Comparison of ENCODE assay signal across 12 cellular contexts in genomic region chr12:64219135-64219534, GRCh38. TPM values are rescaled to one million over a fixed set of nuclear protein-coding genes. Genes with fewer than 3 reads are reported as not detected.
DNase-seq lines count a peak whose midpoint lies in the region; ATAC-seq and TF ChIP-seq lines count a peak whose summit lies in the region.
"Had no signal": no experiment of that assay in that cellular context is flagged by ENCODE, and none has a peak within 500 bp of the region (broad histone marks: within the 10 kb centered on the region; RNA-seq: fewer than 3 reads in every experiment).

No MANE protein-coding gene starts in this region.

- POLR2A ChIA-PET in HEK293 (lab: Yijun Ruan, JAX) = interaction anchor here (1.3 kb wide), 1 partner anchor 185 kb away, joined by 3 read pairs; the partner anchor contains the start of gene XPOT
- POLR2A ChIA-PET in WTC11 (lab: Charles Lee) = interaction anchor here (1.0 kb wide), 1 partner anchor 185 kb away, joined by 4 read pairs; the partner anchor contains the start of gene XPOT

- H3K27me3 Mint-ChIP-seq in CD4-positive, CD25-positive, alpha-beta regulatory T cell = peaks cover 16% of the 10 kb centered on the region
- H3K27me3 Mint-ChIP-seq in WTC11 (ENCODE audit: low read depth) = no peaks in the 10 kb centered on the region
- H3K27me3 Mint-ChIP-seq in mesothelial cell of epicardium (ENCODE audit: low read depth) = no peaks in the 10 kb centered on the region
- H3K27me3 Mint-ChIP-seq in effector memory CD8-positive, alpha-beta T cell = no peaks in the 10 kb centered on the region

- ATAC-seq in CD4-positive, CD25-positive, alpha-beta regulatory T cell (ENCODE audit: low read depth in 2 of 2) = no peak
- ATAC-seq in WTC11 (no peak), HG03432 (IDR thresholded peaks at IDR 0.05; ENCODE audit: unreplicated experiment) (no peak)
- ATAC-seq in effector memory CD8-positive, alpha-beta T cell (replicated peaks) = no peak

- peak overlapping the region; percentile 21 to 90 (median 79) for H3K27ac Mint-ChIP-seq in CD4-positive, CD25-positive, alpha-beta regulatory T cell
- H3K27ac Mint-ChIP-seq in WTC11 (peak overlapping the region; percentile 91), mesothelial cell of epicardium (peak overlapping the region; percentile 47)
- peak overlapping the region in 1 of 2 donors; percentile 72 for H3K27ac Mint-ChIP-seq in effector memory CD8-positive, alpha-beta T cell

- H3K9me3 ChIP-seq in CD4-positive, CD25-positive, alpha-beta regulatory T cell (ENCODE audit: control insufficient read depth in 2 of 2, low read length in 2 of 2) = no peaks in the 10 kb centered on the region
- no peaks in the 10 kb centered on the region for H3K9me3 ChIP-seq in HEK293 (ENCODE audit: control insufficient read depth, insufficient read depth, low read depth, low read length)
- H3K9me3 ChIP-seq: esophagus muscularis mucosa, stomach had no signal

- CTCF ChIA-PET in HEK293 (lab: Yijun Ruan, JAX) = interaction anchor here (0.7 to 1.3 kb wide), 4 partner anchors 14 to 375 kb away, joined by 3 to 5 read pairs (median 4); partner anchors contain the start of gene SRGAP1
- CTCF ChIA-PET in WTC11 (lab: Charles Lee) = interaction anchor here (1.0 to 1.2 kb wide), 2 partner anchors 38 to 376 kb away, joined by 3 read pairs; no protein-coding TSS in a partner anchor

- peaks cover 32 to 51% (median 41%) of the 10 kb centered on the region in 4 donors for H3K4me1 Mint-ChIP-seq in CD4-positive, CD25-positive, alpha-beta regulatory T cell
- H3K4me1 Mint-ChIP-seq in WTC11 = peaks cover 34% of the 10 kb centered on the region
- H3K4me1 Mint-ChIP-seq in mesothelial cell of epicardium = peaks cover 15% of the 10 kb centered on the region
- peaks cover 12 to 18% of the 10 kb centered on the region in 2 donors for H3K4me1 Mint-ChIP-seq in effector memory CD8-positive, alpha-beta T cell (ENCODE audit: low read depth in 2 of 2)

- H3K4me1 ChIP-seq in CD4-positive, CD25-positive, alpha-beta regulatory T cell (ENCODE audit: control insufficient read depth, insufficient read depth, low read length, poor library complexity, severe bottlenecking) = peaks cover 32% of the 10 kb centered on the region
- H3K4me1 ChIP-seq in HEK293 (ENCODE audit: control insufficient read depth, insufficient read depth, low read length) = peaks cover 8% of the 10 kb centered on the region; the same call in 1 of the 2 replicates

- H3K4me3 ChIP-seq in CD4-positive, CD25-positive, alpha-beta regulatory T cell (ENCODE audit: low read depth, low read length) = peak overlapping the region; percentile 74
- H3K4me3 ChIP-seq in HEK293 (ENCODE audit: low read depth, low read length) = no peak overlapping the region
- H3K4me3 ChIP-seq: esophagus muscularis mucosa, stomach had no signal

- H3K4me3 Mint-ChIP-seq in CD4-positive, CD25-positive, alpha-beta regulatory T cell = peak overlapping the region; percentile 18 to 75 (median 62)
- H3K4me3 Mint-ChIP-seq in WTC11 (peak overlapping the region; percentile 26), mesothelial cell of epicardium (no peak overlapping the region)
- peak overlapping the region in 1 of 2 donors; percentile 48 for H3K4me3 Mint-ChIP-seq in effector memory CD8-positive, alpha-beta T cell

- TF ChIP-seq CTCF in HEK293 (tag by site-specific recombination; IDR thresholded peaks at IDR 0.05) = no peak
- TF ChIP-seq CTCF in WTC11 (IDR thresholded peaks at IDR 0.05) = no peak
- TF ChIP-seq CTCF in mesothelial cell of epicardium (IDR thresholded peaks at IDR 0.05; ENCODE audit: unreplicated experiment) = no peak

- H3K9me3 Mint-ChIP-seq in CD4-positive, CD25-positive, alpha-beta regulatory T cell = no peaks in the 10 kb centered on the region
- no peaks in the 10 kb centered on the region for H3K9me3 Mint-ChIP-seq in WTC11
- no peaks in the 10 kb centered on the region for H3K9me3 Mint-ChIP-seq in mesothelial cell of epicardium
- H3K9me3 Mint-ChIP-seq in effector memory CD8-positive, alpha-beta T cell = no peaks in the 10 kb centered on the region

- H3K27me3 ChIP-seq in CD4-positive, CD25-positive, alpha-beta regulatory T cell (ENCODE audit: control insufficient read depth, insufficient read depth, low read length) = no peaks in the 10 kb centered on the region
- H3K27me3 ChIP-seq: esophagus muscularis mucosa, stomach had no signal

- peaks cover 7% of the 10 kb centered on the region for H3K36me3 ChIP-seq in CD4-positive, CD25-positive, alpha-beta regulatory T cell (ENCODE audit: control insufficient read depth, insufficient read depth, low read length)
- peaks cover 3 to 5% of the 10 kb centered on the region in 2 experiments; a peak in 2 of 3 replicates for H3K36me3 ChIP-seq in HEK293 (ENCODE audit: control insufficient read depth in 2 of 2, insufficient read depth in 1 of 2, low read length in 2 of 2)

- peak overlapping the region; percentile 77 for H3K27ac ChIP-seq in CD4-positive, CD25-positive, alpha-beta regulatory T cell (ENCODE audit: insufficient read depth, low read length, poor library complexity, severe bottlenecking)
- no peak overlapping the region for H3K27ac ChIP-seq in HEK293 (ENCODE audit: extremely low read depth, low read depth, low read length)
- H3K27ac ChIP-seq: esophagus muscularis mucosa had no signal

- DNase-seq in CD4-positive, CD25-positive, alpha-beta regulatory T cell = peak in 1 of 3 donors; percentile 9
- no peak for DNase-seq in WTC11 (ENCODE audit: low spot score)
- no peak for DNase-seq in mesothelial cell of epicardium (ENCODE audit: low spot score in 2 of 2, unreplicated experiment in 2 of 2)
- no peak for DNase-seq in NCI-H1436 (lab: John Stamatoyannopoulos, UW)
- DNase-seq in kidney glomerular epithelial cell (lab: John Stamatoyannopoulos, UW) = no peak
- no peak for DNase-seq in effector memory CD8-positive, alpha-beta T cell
- DNase-seq: NCI-H226; stimulated activated CD4-positive, alpha-beta T cell treated with anti-CD3 and anti-CD28 coated beads, Interleukin-2, amount 100 ng/mL, for 48 hours; stomach had no signal

- H3K36me3 Mint-ChIP-seq in CD4-positive, CD25-positive, alpha-beta regulatory T cell = peaks cover 1% of the 10 kb centered on the region
- H3K36me3 Mint-ChIP-seq in WTC11 (no peaks in the 10 kb centered on the region), mesothelial cell of epicardium (no peaks in the 10 kb centered on the region)
- H3K36me3 Mint-ChIP-seq in effector memory CD8-positive, alpha-beta T cell (ENCODE audit: insufficient read depth) = peaks cover 27% of the 10 kb centered on the region

TF ChIP-seq in HEK293, 187 proteins besides CTCF, POLR2A, EP300 and RAD21 (continues in another document):
- no peak for TF ChIP-seq KLF7 (tag by site-specific recombination; IDR thresholded peaks at IDR 0.05; ENCODE audit: borderline replicate concordance)
- no peak for TF ChIP-seq ZIC2 (tag by site-specific recombination; IDR thresholded peaks at IDR 0.05)
- TF ChIP-seq ZNF138 (tag by site-specific recombination; IDR thresholded peaks at IDR 0.05; ENCODE audit: borderline replicate concordance) = no peak
- TF ChIP-seq, protein P1, sequence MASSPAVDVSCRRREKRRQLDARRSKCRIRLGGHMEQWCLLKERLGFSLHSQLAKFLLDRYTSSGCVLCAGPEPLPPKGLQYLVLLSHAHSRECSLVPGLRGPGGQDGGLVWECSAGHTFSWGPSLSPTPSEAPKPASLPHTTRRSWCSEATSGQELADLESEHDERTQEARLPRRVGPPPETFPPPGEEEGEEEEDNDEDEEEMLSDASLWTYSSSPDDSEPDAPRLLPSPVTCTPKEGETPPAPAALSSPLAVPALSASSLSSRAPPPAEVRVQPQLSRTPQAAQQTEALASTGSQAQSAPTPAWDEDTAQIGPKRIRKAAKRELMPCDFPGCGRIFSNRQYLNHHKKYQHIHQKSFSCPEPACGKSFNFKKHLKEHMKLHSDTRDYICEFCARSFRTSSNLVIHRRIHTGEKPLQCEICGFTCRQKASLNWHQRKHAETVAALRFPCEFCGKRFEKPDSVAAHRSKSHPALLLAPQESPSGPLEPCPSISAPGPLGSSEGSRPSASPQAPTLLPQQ (tag by site-specific recombination; IDR thresholded peaks at IDR 0.05) = no peak

TF ChIP-seq in WTC11, 78 proteins besides CTCF, POLR2A, EP300 and RAD21 (continues in another document):
- no peak for TF ChIP-seq GABPB1 (CRISPR knock-in tag; IDR thresholded peaks at IDR 0.05)
- no peak for TF ChIP-seq ESRRA (CRISPR knock-in tag; IDR thresholded peaks at IDR 0.05; ENCODE audit: borderline replicate concordance)
- no peak for TF ChIP-seq NFE2L1 (CRISPR knock-in tag; IDR thresholded peaks at IDR 0.05)
- TF ChIP-seq, protein P2, sequence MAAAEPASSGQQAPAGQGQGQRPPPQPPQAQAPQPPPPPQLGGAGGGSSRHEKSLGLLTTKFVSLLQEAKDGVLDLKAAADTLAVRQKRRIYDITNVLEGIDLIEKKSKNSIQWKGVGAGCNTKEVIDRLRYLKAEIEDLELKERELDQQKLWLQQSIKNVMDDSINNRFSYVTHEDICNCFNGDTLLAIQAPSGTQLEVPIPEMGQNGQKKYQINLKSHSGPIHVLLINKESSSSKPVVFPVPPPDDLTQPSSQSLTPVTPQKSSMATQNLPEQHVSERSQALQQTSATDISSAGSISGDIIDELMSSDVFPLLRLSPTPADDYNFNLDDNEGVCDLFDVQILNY (CRISPR knock-in tag; IDR thresholded peaks at IDR 0.05) = no peak
- TF ChIP-seq, protein P3, sequence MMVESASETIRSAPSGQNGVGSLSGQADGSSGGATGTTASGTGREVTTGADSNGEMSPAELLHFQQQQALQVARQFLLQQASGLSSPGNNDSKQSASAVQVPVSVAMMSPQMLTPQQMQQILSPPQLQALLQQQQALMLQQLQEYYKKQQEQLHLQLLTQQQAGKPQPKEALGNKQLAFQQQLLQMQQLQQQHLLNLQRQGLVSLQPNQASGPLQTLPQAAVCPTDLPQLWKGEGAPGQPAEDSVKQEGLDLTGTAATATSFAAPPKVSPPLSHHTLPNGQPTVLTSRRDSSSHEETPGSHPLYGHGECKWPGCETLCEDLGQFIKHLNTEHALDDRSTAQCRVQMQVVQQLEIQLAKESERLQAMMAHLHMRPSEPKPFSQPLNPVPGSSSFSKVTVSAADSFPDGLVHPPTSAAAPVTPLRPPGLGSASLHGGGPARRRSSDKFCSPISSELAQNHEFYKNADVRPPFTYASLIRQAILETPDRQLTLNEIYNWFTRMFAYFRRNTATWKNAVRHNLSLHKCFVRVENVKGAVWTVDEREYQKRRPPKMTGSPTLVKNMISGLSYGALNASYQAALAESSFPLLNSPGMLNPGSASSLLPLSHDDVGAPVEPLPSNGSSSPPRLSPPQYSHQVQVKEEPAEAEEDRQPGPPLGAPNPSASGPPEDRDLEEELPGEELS (CRISPR knock-in tag; IDR thresholded peaks at IDR 0.05) = no peak
- TF ChIP-seq FOXJ3 (CRISPR knock-in tag; IDR thresholded peaks at IDR 0.05; ENCODE audit: borderline replicate concordance) = no peak
- TF ChIP-seq ZNF317 (CRISPR knock-in tag; IDR thresholded peaks at IDR 0.05; ENCODE audit: borderline replicate concordance, low read depth) = no peak

RNA-seq across cellular contexts. Expression of gene KICS2, which starts 3.0 kb away (rescaled TPM):
- 26.7 TPM for total RNA-seq in CD4-positive, CD25-positive, alpha-beta regulatory T cell
- polyA plus RNA-seq in CD4-positive, CD25-positive, alpha-beta regulatory T cell = 10 to 100 TPM; 10.8 to 16.0 (median 11.5) TPM
- total RNA-seq in WTC11 (2021) = 9.9 to 11.6 TPM (median 10.7 TPM) in 3 replicates
- total RNA-seq in mesothelial cell of epicardium = 6.5 to 8.0 TPM (median 7.2 TPM) in 3 replicates
